In the genomic region with DNA sequence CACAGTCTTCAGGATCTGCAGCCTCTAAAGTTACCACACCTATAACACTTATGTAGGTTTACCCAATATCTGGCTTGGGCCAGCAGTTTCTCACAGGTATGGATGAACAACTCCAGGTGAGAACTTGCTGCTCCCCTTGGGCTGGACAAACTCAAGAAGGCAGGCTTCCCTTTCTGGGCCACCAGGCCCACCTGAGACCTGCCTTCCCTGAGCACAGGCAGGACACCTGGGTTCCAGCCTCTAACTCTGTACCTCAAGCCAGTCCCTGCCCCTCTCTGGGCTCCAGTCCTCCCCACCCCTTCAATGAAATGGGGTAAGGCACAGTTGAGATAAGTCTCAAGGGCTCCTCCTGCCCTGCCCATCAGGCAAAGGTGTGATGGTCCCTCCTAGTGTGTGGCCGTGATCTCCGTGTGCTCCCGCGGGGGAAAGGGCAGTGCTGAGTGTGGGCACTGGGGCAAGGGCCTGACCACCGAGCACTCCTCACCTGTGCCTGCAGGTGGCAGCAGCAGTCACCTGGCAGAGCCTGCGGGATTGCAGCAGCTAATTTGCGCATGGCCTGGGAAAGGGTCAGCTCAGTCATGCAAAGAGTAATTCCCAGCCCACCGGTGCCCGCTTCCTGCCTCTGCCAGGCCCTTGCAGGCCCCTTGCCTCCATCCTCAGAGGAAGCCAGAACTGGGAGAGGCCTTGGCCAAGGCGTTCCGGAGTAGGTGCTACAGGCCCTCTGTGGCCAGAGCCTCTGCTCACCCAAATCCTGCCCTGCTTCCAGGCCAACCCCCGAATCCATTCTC, we compare ENCODE assay signal across 9 cellular contexts. TPM values are rescaled to one million over a fixed set of nuclear protein-coding genes. Genes with fewer than 3 reads are reported as not detected.
A peak's percentile ranks its signal among the peaks of the same experiment; 100 is the strongest.
DNase-seq lines count a peak whose midpoint lies in the region; ATAC-seq, FAIRE-seq and TF ChIP-seq lines count a peak whose summit lies in the region.
"Had no signal": no experiment of that assay in that cellular context is flagged by ENCODE, and none has a peak within 500 bp of the region (broad histone marks: within the 10 kb centered on the region; RNA-seq: fewer than 3 reads in every experiment).

No MANE protein-coding gene starts in this region.

- peaks cover 8% of the 10 kb centered on the region for H3K36me3 Mint-ChIP-seq in CD4-positive, alpha-beta T cell (ENCODE audit: low read depth)
- H3K36me3 Mint-ChIP-seq in astrocyte (ENCODE audit: low read depth, unreplicated experiment) (no peaks in the 10 kb centered on the region), immature natural killer cell (peaks cover 37 to 59% (median 49%) of the 10 kb centered on the region in 3 donors)

- H3K9me3 ChIP-seq in CD4-positive, alpha-beta T cell (ENCODE audit: control insufficient read depth, low read length) = peaks cover 7% of the 10 kb centered on the region
- H3K9me3 ChIP-seq in astrocyte (ENCODE audit: insufficient read depth, low read depth, low read length) = no peaks in the 10 kb centered on the region

- no peaks in the 10 kb centered on the region for H3K27me3 Mint-ChIP-seq in CD4-positive, alpha-beta T cell
- H3K27me3 Mint-ChIP-seq in astrocyte (ENCODE audit: low read depth, unreplicated experiment) (peaks cover 20% of the 10 kb centered on the region), immature natural killer cell (ENCODE audit: low read depth in 3 of 3) (peaks cover 0 to 10% (median 8%) of the 10 kb centered on the region in 3 donors)

- intact Hi-C loops in CD4-positive, alpha-beta T cell (cut with DNase I, micrococcal nuclease) = no loop called here

- H3K27ac ChIP-seq in CD4-positive, alpha-beta T cell (ENCODE audit: low read depth, low read length) = no peak overlapping the region
- H3K27ac ChIP-seq in astrocyte (ENCODE audit: low read depth, low read length) = no peak overlapping the region

- no peak for FAIRE-seq in astrocyte (lab: Jason Lieb, UNC)

- H3K27me3 ChIP-seq in CD4-positive, alpha-beta T cell (ENCODE audit: control insufficient read depth, insufficient read depth, low read length) = no peaks in the 10 kb centered on the region
- peaks cover 6% of the 10 kb centered on the region for H3K27me3 ChIP-seq in astrocyte (ENCODE audit: insufficient read depth, low read length)

- ATAC-seq in CD4-positive, alpha-beta T cell (ENCODE audit: poor library complexity) = no peak
- ATAC-seq in GM19035 (IDR thresholded peaks at IDR 0.05; ENCODE audit: unreplicated experiment) (peak; percentile 46), GM18873 (IDR thresholded peaks at IDR 0.05; ENCODE audit: low FRiP score, unreplicated experiment) (no peak), GM21825 (IDR thresholded peaks at IDR 0.05; ENCODE audit: unreplicated experiment) (no peak)

- no peaks in the 10 kb centered on the region for H4K20me1 ChIP-seq in astrocyte (ENCODE audit: insufficient read depth, low read length)

- H3K4me1 ChIP-seq in astrocyte (ENCODE audit: insufficient read depth, low read length) = peaks cover 6% of the 10 kb centered on the region

- no peak overlapping the region for H3K4me3 Mint-ChIP-seq in CD4-positive, alpha-beta T cell
- no peak overlapping the region for H3K4me3 Mint-ChIP-seq in astrocyte (ENCODE audit: unreplicated experiment)
- peak overlapping the region; percentile 52 to 80 (median 70) for H3K4me3 Mint-ChIP-seq in immature natural killer cell

- H3K4me2 ChIP-seq in astrocyte (ENCODE audit: low read length) = no peak overlapping the region

- H3K79me2 ChIP-seq in astrocyte (ENCODE audit: insufficient read depth, low read length) = no peaks in the 10 kb centered on the region

- H3K4me1 Mint-ChIP-seq in CD4-positive, alpha-beta T cell (ENCODE audit: low read depth) = peaks cover 26% of the 10 kb centered on the region
- H3K4me1 Mint-ChIP-seq in astrocyte (ENCODE audit: low read depth, unreplicated experiment) (peaks cover 4% of the 10 kb centered on the region), immature natural killer cell (peaks cover 73 to 96% of the 10 kb centered on the region in 2 donors)

- H3K36me3 ChIP-seq in astrocyte (ENCODE audit: insufficient read depth, low read length) = no peaks in the 10 kb centered on the region

- peaks cover 5% of the 10 kb centered on the region for H3K9me3 Mint-ChIP-seq in CD4-positive, alpha-beta T cell
- H3K9me3 Mint-ChIP-seq in astrocyte (ENCODE audit: unreplicated experiment) (peaks cover 3% of the 10 kb centered on the region), immature natural killer cell (peaks cover 2 to 36% (median 13%) of the 10 kb centered on the region in 6 donors)

- POLR2A ChIA-PET in CD4-positive, alpha-beta T cell (lab: Charles Lee) = no interaction called here

- no peak overlapping the region for H3K9ac ChIP-seq in astrocyte (ENCODE audit: low read length)

- TF ChIP-seq CTCF in CD4-positive, alpha-beta T cell (IDR thresholded peaks at IDR 0.05) = peak; percentile 55
- TF ChIP-seq CTCF in astrocyte (IDR thresholded peaks at IDR 0.05; ENCODE audit: insufficient read depth, low read depth, low read length) = peak; percentile 47

- peak overlapping the region; percentile 8 for H3K27ac Mint-ChIP-seq in CD4-positive, alpha-beta T cell
- no peak overlapping the region for H3K27ac Mint-ChIP-seq in astrocyte (ENCODE audit: unreplicated experiment)
- peak overlapping the region; percentile 93 to 99 (median 96) for H3K27ac Mint-ChIP-seq in immature natural killer cell

- no peak overlapping the region for H3K4me3 ChIP-seq in astrocyte (ENCODE audit: insufficient read depth, low read depth, low read length)

- CTCF ChIA-PET in CD4-positive, alpha-beta T cell (lab: Charles Lee) = interaction anchor here (0.7 to 1.4 kb wide), 3 partner anchors 10 to 24 kb away, joined by 3 to 5 read pairs (median 3); no protein-coding TSS in a partner anchor

- H2AFZ ChIP-seq in astrocyte (ENCODE audit: low read depth, low read length) = peak overlapping the region; percentile 7

- peak in 2 of 10 experiments; percentile 24 to 28 for DNase-seq in CD4-positive, alpha-beta T cell
- DNase-seq in NCI-H82 treated with DMSO at 0.1 percent for 48 hours (lab: John Stamatoyannopoulos, UW; ENCODE audit: unreplicated experiment) (peak; percentile 2), astrocyte (ENCODE audit: low read depth) (no peak), immature natural killer cell (no peak)
- peak; percentile 50 for DNase-seq in stimulated activated CD4-positive, alpha-beta T cell treated with anti-CD3 and anti-CD28 coated beads, Interleukin-1b, Interleukin-23, amount 100 ng/mL, for 48 hours

RNA-seq across cellular contexts. Expression of gene ADGRG1, which starts 28.2 kb away (rescaled TPM):
- total RNA-seq in CD4-positive, alpha-beta T cell = 1 to 10 TPM; 1.8 to 2.3 TPM
- total RNA-seq in astrocyte = 13.6 and 13.9 TPM in 2 replicates
- polyA plus RNA-seq in immature natural killer cell = 100 to 1,000 TPM; 218 to 784 (median 395) TPM

RNA-seq across cellular contexts. Expression of gene ADGRG5, which starts 57.8 kb away (rescaled TPM):
- total RNA-seq in CD4-positive, alpha-beta T cell = under 1 TPM; 0.41 to 0.61 TPM
- 0.09 and 0.12 TPM in 2 replicates for total RNA-seq in astrocyte
- polyA plus RNA-seq in immature natural killer cell = 100 to 1,000 TPM in 1 of 3 donors, 10 to 100 TPM in 2; 43.2 to 124 (median 77.4) TPM
- total RNA-seq: LHCN-M2 had no signal

Comparison
In these comparisons a context has a peak if more than half of its experiments do, and no peak if none do; other contexts are left out.
1. DNase-seq: peak in NCI-H82 treated with DMSO at 0.1 percent for 48 hours (single experiment) and stimulated activated CD4-positive, alpha-beta T cell treated with anti-CD3 and anti-CD28 coated beads, Interleukin-1b, Interleukin-23, amount 100 ng/mL, for 48 hours (single experiment); none in astrocyte (single experiment) and immature natural killer cell (0 of 3).
2. H3K4me3 Mint-ChIP-seq: peak in immature natural killer cell (5 of 5); none in CD4-positive, alpha-beta T cell (single experiment) and astrocyte (single experiment).